ENCODE assay signal across 16 cellular contexts in genomic region chr6:14194483-14194882, GRCh38.
A peak's percentile ranks its signal among the peaks of the same experiment; 100 is the strongest.
DNase-seq lines count a peak whose midpoint lies in the region; ATAC-seq and TF ChIP-seq lines count a peak whose summit lies in the region.
"Had no signal": no experiment of that assay in that cellular context is flagged by ENCODE, and none has a peak within 500 bp of the region (broad histone marks: within the 10 kb centered on the region; RNA-seq: fewer than 3 reads in every experiment).

No MANE protein-coding gene starts in this region.

- H3K18ac ChIP-seq in mesendoderm (ENCODE audit: low read length), result no peak overlapping the region

- H3K23ac ChIP-seq in mesendoderm (ENCODE audit: low read length), result no peak overlapping the region

- H3K27me3 Mint-ChIP-seq in GM23338 (ENCODE audit: insufficient read depth, low read depth, poor library complexity) (peaks cover 5% of the 10 kb centered on the region), endodermal cell (ENCODE audit: insufficient read depth) (peaks cover 44% of the 10 kb centered on the region)

- H2BK5ac ChIP-seq in mesendoderm (ENCODE audit: low read length), result no peak overlapping the region

- H4K20me1 ChIP-seq in GM23338 (replicated peaks; ENCODE audit: insufficient read depth), result no peaks in the 10 kb centered on the region
- H4K20me1 ChIP-seq: BLaER1 had no signal

- no peak overlapping the region for H3K27ac ChIP-seq in GM23338 (ENCODE audit: low read depth)
- no peak overlapping the region for H3K27ac ChIP-seq in endodermal cell (ENCODE audit: low read depth, low read length)
- no peak overlapping the region for H3K27ac ChIP-seq in mesendoderm (ENCODE audit: low read depth, low read length)
- H3K27ac ChIP-seq: BLaER1, GM23248 had no signal

- peak; percentile 75 for ATAC-seq in GM23338

- H3F3A ChIP-seq in GM23338 (replicated peaks; ENCODE audit: low read depth), result no peaks in the 10 kb centered on the region

- H3K27me3 ChIP-seq in GM23338 (ENCODE audit: insufficient read depth) (no peaks in the 10 kb centered on the region; the same call in 1 of the 2 replicates), NT2/D1 (ENCODE audit: insufficient read depth, insufficient read length) (no peaks in the 10 kb centered on the region), endodermal cell (ENCODE audit: control insufficient read depth, insufficient read depth, low read length, poor library complexity, severe bottlenecking) (no peaks in the 10 kb centered on the region), mesendoderm (ENCODE audit: insufficient read depth, low read length, poor library complexity) (no peaks in the 10 kb centered on the region)
- H3K27me3 ChIP-seq: BLaER1 had no signal

- no peaks in the 10 kb centered on the region for H3K79me1 ChIP-seq in mesendoderm (ENCODE audit: low read length)

- H3K79me2 ChIP-seq in GM23338 (replicated peaks; ENCODE audit: insufficient read depth) (no peaks in the 10 kb centered on the region), mesendoderm (ENCODE audit: control insufficient read depth, insufficient read depth, low read length) (no peaks in the 10 kb centered on the region)

- no peaks in the 10 kb centered on the region for H3K36me3 Mint-ChIP-seq in GM23338 (ENCODE audit: low read depth)
- no peaks in the 10 kb centered on the region for H3K36me3 Mint-ChIP-seq in endodermal cell (ENCODE audit: low read depth)
- H3K36me3 Mint-ChIP-seq: CD14-positive monocyte; CD4-positive, alpha-beta memory T cell had no signal

- H3K4ac ChIP-seq in mesendoderm (ENCODE audit: low read depth, low read length), result no peak overlapping the region

- H3K4me1 ChIP-seq in GM23338 (ENCODE audit: insufficient read depth) (peaks cover 19% of the 10 kb centered on the region), NT2/D1 (ENCODE audit: insufficient read depth, insufficient read length) (no peaks in the 10 kb centered on the region), endodermal cell (ENCODE audit: control insufficient read depth, insufficient read depth, low read length) (peaks cover 4% of the 10 kb centered on the region), mesendoderm (ENCODE audit: control insufficient read depth, low read depth, low read length) (no peaks in the 10 kb centered on the region)
- H3K4me1 ChIP-seq: BLaER1 had no signal

- H3K9me3 ChIP-seq in NT2/D1 (ENCODE audit: insufficient read depth, low read length) (no peaks in the 10 kb centered on the region), endodermal cell (ENCODE audit: control insufficient read depth, low read length) (no peaks in the 10 kb centered on the region)

- no peak overlapping the region for H2BK120ac ChIP-seq in mesendoderm (ENCODE audit: low read depth, low read length)

- H3K36me3 ChIP-seq in GM23338 (ENCODE audit: insufficient read depth), result no peaks in the 10 kb centered on the region
- no peaks in the 10 kb centered on the region for H3K36me3 ChIP-seq in NT2/D1 (ENCODE audit: insufficient read depth, insufficient read length, low read length)
- H3K36me3 ChIP-seq in endodermal cell (ENCODE audit: control insufficient read depth, insufficient read depth, low read length), result no peaks in the 10 kb centered on the region
- H3K36me3 ChIP-seq in mesendoderm (ENCODE audit: control insufficient read depth, insufficient read depth, low read length), result no peaks in the 10 kb centered on the region
- H3K36me3 ChIP-seq: BLaER1 had no signal

- H3K9ac ChIP-seq in NT2/D1 (ENCODE audit: insufficient read length, low read depth), result no peak overlapping the region
- H3K9ac ChIP-seq in endodermal cell (ENCODE audit: extremely low read depth, low read length, poor library complexity, severe bottlenecking), result no peak overlapping the region
- H3K9ac ChIP-seq in mesendoderm (ENCODE audit: low read length), result no peak overlapping the region
- H3K9ac ChIP-seq: BLaER1, GM23248 had no signal

- H3K4me1 Mint-ChIP-seq in GM23338 (peaks cover 24% of the 10 kb centered on the region), endodermal cell (peaks cover 21% of the 10 kb centered on the region)
- H3K4me1 Mint-ChIP-seq: CD14-positive monocyte; CD4-positive, alpha-beta memory T cell had no signal

- 45 to 61% methylated on average over 3 to 7 of the region's 7 CpGs for WGBS in endodermal cell (ENCODE audit: insufficient coverage in 1 of 2, insufficient read length in 1 of 2), 2 experiments
- no CpG with 5 or more reads among the region's 7 CpGs for WGBS in mesendoderm (ENCODE audit: extremely low coverage, insufficient coverage, low lambda C conversion rate)

- DNase-seq in GM23338 (ENCODE audit: low spot score), result peak; percentile 48
- DNase-seq in NT2/D1 (ENCODE audit: low read depth, low spot score), result peak; percentile 33
- peak; percentile 58 for DNase-seq in endodermal cell
- peak; percentile 9 for DNase-seq in mesendoderm
- no peak for DNase-seq in NCI-H1105 (lab: John Stamatoyannopoulos, UW)
- no peak for DNase-seq in pons (ENCODE audit: low spot score)
- no peak for DNase-seq in MV-4-11 (lab: John Stamatoyannopoulos, UW)
- DNase-seq: 8988T; CD4-positive, alpha-beta memory T cell; DMS153; DMS79; GDM1; GM23248; H9 had no signal

- no peak overlapping the region for H2AFZ ChIP-seq in GM23338
- H2AFZ ChIP-seq: GM23248 had no signal

- peak overlapping the region; percentile 10 for H3K4me2 ChIP-seq in GM23338
- no peak overlapping the region for H3K4me2 ChIP-seq in mesendoderm (ENCODE audit: low read length)
- H3K4me2 ChIP-seq: BLaER1 had no signal

- H4K8ac ChIP-seq in mesendoderm (ENCODE audit: low read depth, low read length), result no peak overlapping the region

- H3K9me2 ChIP-seq in GM23338 (ENCODE audit: insufficient read depth), result peaks cover 5% of the 10 kb centered on the region; the same call in 1 of the 2 replicates

- no peak overlapping the region for H2AK5ac ChIP-seq in mesendoderm (ENCODE audit: low read length)

- no peaks in the 10 kb centered on the region; the same call in 2 of the 3 replicates for H3K9me3 Mint-ChIP-seq in GM23338
- H3K9me3 Mint-ChIP-seq in endodermal cell, result no peaks in the 10 kb centered on the region
- H3K9me3 Mint-ChIP-seq: CD14-positive monocyte had no signal

- H3K4me3 ChIP-seq in GM23338 (no peak overlapping the region), NT2/D1 (ENCODE audit: insufficient read length, low read depth) (no peak overlapping the region), endodermal cell (ENCODE audit: low read length) (no peak overlapping the region), mesendoderm (ENCODE audit: low read length) (no peak overlapping the region)
- H3K4me3 ChIP-seq: BLaER1, GM23248 had no signal

- no peak overlapping the region for H4K5ac ChIP-seq in mesendoderm (ENCODE audit: low read length)

- H2BK15ac ChIP-seq in mesendoderm (replicated peaks; ENCODE audit: low read depth), result no peak overlapping the region

- H3K56ac ChIP-seq in mesendoderm (ENCODE audit: low read length), result no peak overlapping the region

- TF ChIP-seq CTCF in GM23338 (conservative IDR thresholded peaks at IDR 0.05; ENCODE audit: low read depth in 2 of 2), result no peak
- no peak for TF ChIP-seq CTCF in endodermal cell (conservative IDR thresholded peaks at IDR 0.05)

- H3K4me3 Mint-ChIP-seq in GM23338 (no peak overlapping the region), endodermal cell (no peak overlapping the region)
- H3K4me3 Mint-ChIP-seq: CD14-positive monocyte; CD4-positive, alpha-beta memory T cell; H9 had no signal

- H3K27ac Mint-ChIP-seq in GM23338 (no peak overlapping the region), endodermal cell (no peak overlapping the region)
- H3K27ac Mint-ChIP-seq: CD14-positive monocyte; CD4-positive, alpha-beta memory T cell; H9 had no signal

TF ChIP-seq in GM23338, 12 proteins besides CTCF, POLR2A, EP300 and RAD21 (continues in another document):
- TF ChIP-seq NANOG (IDR thresholded peaks at IDR 0.05; ENCODE audit: borderline replicate concordance) (no peak), ZNF331 (CRISPR knock-in tag; IDR thresholded peaks at IDR 0.05; ENCODE audit: low read depth) (no peak)

Comparison
In these comparisons a context has a peak if more than half of its experiments do, and no peak if none do; other contexts are left out.
1. DNase-seq: peak in GM23338 (single experiment), NT2/D1 (single experiment), endodermal cell (single experiment) and mesendoderm (single experiment); none in NCI-H1105 (single experiment), pons (single experiment) and MV-4-11 (single experiment).